25 cellular contexts compared by ENCODE assay signal in genomic region chr5:55547792-55548191, GRCh38.
"Had no signal": no experiment of that assay in that cellular context is flagged by ENCODE, and none has a peak within 500 bp of the region (broad histone marks: within the 10 kb centered on the region; RNA-seq: fewer than 3 reads in every experiment).

No MANE protein-coding gene starts in this region.

- H3K4me1 ChIP-seq: Peyer's patch, SJSA1 had no signal

- ATAC-seq: activated CD4-positive, alpha-beta T cell treated with anti-CD3 and anti-CD28 coated beads for 36 hours; activated CD4-positive, CD25-positive, alpha-beta regulatory T cell treated with anti-CD3 and anti-CD28 coated beads, Interleukin-2, amount 50 U/mL, for 24 hours; activated CD8-positive, alpha-beta T cell treated with anti-CD3 and anti-CD28 coated beads, Interleukin-2, amount 10 ng/mL, durations not matched to agents 7 days and 5 days had no signal

- H3K27me3 ChIP-seq: brain microvascular endothelial cell, Peyer's patch, SJSA1 had no signal

- H3K9ac ChIP-seq: SK-N-SH had no signal

- H3K36me3 ChIP-seq: brain microvascular endothelial cell, Peyer's patch, SJSA1 had no signal

- H3K9me3 ChIP-seq: Peyer's patch, SJSA1, SK-N-SH had no signal

- H3K4me2 ChIP-seq: SK-N-SH had no signal

- DNase-seq: activated CD4-positive, alpha-beta T cell treated with anti-CD3 and anti-CD28 coated beads for 36 hours; activated CD4-positive, alpha-beta T cell treated with anti-CD3 and anti-CD28 coated beads, Interleukin-2, amount 10 ng/mL, durations not matched to agents 7 days and 5 days; activated CD4-positive, alpha-beta T cell treated with anti-CD3 and anti-CD28 coated beads, Interleukin-2, amount 50 U/mL, for 48 hours; activated CD8-positive, alpha-beta T cell treated with anti-CD3 and anti-CD28 coated beads, Interleukin-2, amount 10 ng/mL, durations not matched to agents 7 days and 5 days; activated naive CD4-positive, alpha-beta T cell treated with anti-CD3 and anti-CD28 coated beads, Interleukin-2, amount 50 U/mL, for 16 hours; activated naive CD8-positive, alpha-beta T cell treated with anti-CD3 and anti-CD28 coated beads for 36 hours; activated T-cell treated with anti-CD3 and anti-CD28 coated beads, Interleukin-2, amount 50 U/mL, for 24 hours; amniotic stem cell; aorta; brain microvascular endothelial cell; central memory CD4-positive, alpha-beta T cell; NCI-H1105; NCI-H1417 treated with DMSO at 0.1 percent for 48 hours; NCI-H187 treated with DMSO at 0.1 percent for 48 hours; NCI-H2081; NCI-H2171 treated with DMSO at 0.1 percent for 48 hours; NCI-H2227 treated with DMSO at 0.1 percent for 48 hours; NCI-H446 treated with DMSO at 0.1 percent for 48 hours; NCI-H524; Peyer's patch; RPMI8226; SHP77 treated with DMSO at 0.1 percent for 48 hours; SK-N-SH had no signal

- H3K27ac ChIP-seq: brain microvascular endothelial cell, Peyer's patch, SJSA1 had no signal

- H3K4me3 ChIP-seq: Peyer's patch, SJSA1 had no signal
